Comparison of ENCODE assay signal across 17 cellular contexts in the genomic region with DNA sequence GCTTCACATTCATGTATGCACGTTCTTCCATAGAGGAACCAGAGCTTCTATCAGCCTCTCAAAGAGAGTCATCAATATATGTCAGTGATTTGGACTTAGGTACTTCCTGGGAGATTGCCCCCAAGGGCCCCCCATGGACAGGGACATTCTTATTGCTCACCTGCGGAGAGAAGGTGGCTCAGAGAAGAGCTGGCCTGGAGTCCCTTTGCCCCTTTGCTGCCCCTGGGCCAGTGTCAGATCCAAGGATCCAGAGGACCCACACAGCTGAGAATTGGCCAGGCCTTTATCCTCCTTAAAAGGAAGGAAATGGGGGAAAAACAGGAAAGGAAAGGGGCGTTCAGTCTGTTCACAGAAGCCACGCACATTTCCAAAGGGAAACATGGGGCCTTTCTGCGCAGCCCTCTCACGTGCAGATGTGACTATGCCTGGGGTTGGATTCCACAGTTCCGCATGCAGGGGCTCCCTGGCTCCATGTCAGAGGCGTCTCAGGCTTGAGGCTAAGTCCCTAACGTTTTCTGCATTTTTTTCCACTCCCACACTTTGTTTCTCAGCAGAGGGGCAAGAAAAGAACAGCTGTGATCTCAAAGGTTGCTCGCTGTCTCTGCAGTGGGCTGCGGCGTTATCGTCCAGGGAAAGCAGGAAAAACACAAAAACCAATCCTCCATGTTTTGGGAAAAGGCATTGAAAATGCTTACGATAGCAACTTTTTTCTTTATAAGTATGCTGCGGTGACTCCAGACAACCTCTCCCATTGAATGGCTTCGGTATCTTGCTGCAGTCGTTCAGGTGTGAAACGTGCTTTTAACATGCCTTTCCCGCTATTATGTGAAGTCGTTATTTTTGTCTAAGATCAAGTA. TPM values are rescaled to one million over a fixed set of nuclear protein-coding genes. Genes with fewer than 3 reads are reported as not detected.
DNase-seq lines count a peak whose midpoint lies in the region; ATAC-seq and TF ChIP-seq lines count a peak whose summit lies in the region.
"Had no signal": no experiment of that assay in that cellular context is flagged by ENCODE, and none has a peak within 500 bp of the region (broad histone marks: within the 10 kb centered on the region; RNA-seq: fewer than 3 reads in every experiment).

No MANE protein-coding gene starts in this region.

- H3K9me3 ChIP-seq in SK-N-MC (ENCODE audit: low read depth, low read length) (no peaks in the 10 kb centered on the region), body of pancreas (no peaks in the 10 kb centered on the region)
- H3K9me3 ChIP-seq: BE2C had no signal

- H3K4me3 ChIP-seq in SK-N-MC (no peak overlapping the region), body of pancreas (no peak overlapping the region)

- peak; percentile 8 for DNase-seq in D341Med (ENCODE audit: low spot score)
- DNase-seq in SK-N-MC (ENCODE audit: low read depth, low spot score): no peak
- DNase-seq in immature natural killer cell: no peak
- peak; percentile 64 for DNase-seq in osteocyte (ENCODE audit: extremely low spot score, unreplicated experiment)
- no peak for DNase-seq in NCI-H82 (lab: John Stamatoyannopoulos, UW)
- no peak for DNase-seq in body of pancreas
- DNase-seq: BE2C, KBM-7, NCI-H1092, NCI-H345, NCI-H526 treated with DMSO at 0.1 percent for 48 hours, PC-3 had no signal

- no peak overlapping the region for H3K4me3 Mint-ChIP-seq in immature natural killer cell
- H3K4me3 Mint-ChIP-seq in osteocyte (ENCODE audit: unreplicated experiment): no peak overlapping the region
- H3K4me3 Mint-ChIP-seq: CD8-positive, alpha-beta T cell had no signal

- no peak for TF ChIP-seq CTCF in osteocyte (IDR thresholded peaks at IDR 0.05)
- no peak for TF ChIP-seq CTCF in body of pancreas (IDR thresholded peaks at IDR 0.05)

- H3K27ac ChIP-seq in SK-N-MC (peak overlapping the region; percentile 99), body of pancreas (no peak overlapping the region)
- H3K27ac ChIP-seq: HL-60 had no signal

- H3K36me3 Mint-ChIP-seq in immature natural killer cell (peaks cover 4 to 7% (median 6%) of the 10 kb centered on the region in 3 donors), osteocyte (ENCODE audit: unreplicated experiment) (no peaks in the 10 kb centered on the region)
- H3K36me3 Mint-ChIP-seq: CD8-positive, alpha-beta T cell had no signal

- H3K9ac ChIP-seq in SK-N-MC (ENCODE audit: insufficient read length): no peak overlapping the region

- H3K9me3 Mint-ChIP-seq in immature natural killer cell (no peaks in the 10 kb centered on the region), osteocyte (ENCODE audit: unreplicated experiment) (no peaks in the 10 kb centered on the region)
- H3K9me3 Mint-ChIP-seq: CD8-positive, alpha-beta T cell had no signal

- H3K27ac Mint-ChIP-seq in immature natural killer cell (peak overlapping the region in 4 of 6 donors; percentile 22 to 65 (median 42)), osteocyte (ENCODE audit: unreplicated experiment) (no peak overlapping the region)
- H3K27ac Mint-ChIP-seq: CD8-positive, alpha-beta T cell had no signal

- 75 to 76% methylated on average over 19 to 20 of the region's 20 CpGs for WGBS in body of pancreas, 2 donors

- H3K36me3 ChIP-seq in SK-N-MC (ENCODE audit: insufficient read depth, low read length): peaks cover 7% of the 10 kb centered on the region; the same call in 1 of the 2 replicates
- no peaks in the 10 kb centered on the region for H3K36me3 ChIP-seq in body of pancreas (replicated peaks in 1 of 2; ENCODE audit: insufficient read depth in 1 of 2, low read depth in 2 of 2)
- H3K36me3 ChIP-seq: BE2C had no signal

- no peaks in the 10 kb centered on the region for H3K27me3 ChIP-seq in body of pancreas
- H3K27me3 ChIP-seq: BE2C had no signal

- H3K4me1 Mint-ChIP-seq in immature natural killer cell (peaks cover 49 to 53% of the 10 kb centered on the region in 2 donors), osteocyte (ENCODE audit: unreplicated experiment) (peaks cover 3% of the 10 kb centered on the region)

- H3K4me1 ChIP-seq in body of pancreas: no peaks in the 10 kb centered on the region
- H3K4me1 ChIP-seq: BE2C had no signal

- intact Hi-C loops in body of pancreas (cut with DNase I): loop anchor here (5.0 kb wide), 1 partner anchor 330 kb away; no protein-coding TSS in a partner anchor

- no peak for ATAC-seq in HG02884 (IDR thresholded peaks at IDR 0.05; ENCODE audit: unreplicated experiment)
- no peak for ATAC-seq in GM21529 (IDR thresholded peaks at IDR 0.05; ENCODE audit: unreplicated experiment)
- ATAC-seq in body of pancreas: no peak
- ATAC-seq: CD8-positive, alpha-beta T cell; PC-3 had no signal

- H3K27me3 Mint-ChIP-seq in immature natural killer cell (ENCODE audit: low read depth in 3 of 3) (peaks cover 1 to 2% (median 1%) of the 10 kb centered on the region in 3 donors), osteocyte (ENCODE audit: unreplicated experiment) (peaks cover 2% of the 10 kb centered on the region)

- no peak for TF ChIP-seq POLR2A in body of pancreas (IDR thresholded peaks at IDR 0.05)

RNA-seq across cellular contexts. Expression of a gene that starts 5.9 kb away (rescaled TPM):
- not detected for polyA plus RNA-seq in immature natural killer cell
- total RNA-seq in osteocyte: 2.7 and 3.2 TPM in 2 replicates
- total RNA-seq in body of pancreas: 1 to 10 TPM; 1.3 to 4.0 TPM
- total RNA-seq: CD8-positive, alpha-beta T cell had no signal

RNA-seq across cellular contexts. Expression of a gene that starts 10.8 kb away (rescaled TPM):
- polyA plus RNA-seq in immature natural killer cell: under 1 TPM in 1 of 3 donors, not detected in 2; 0.22 TPM
- total RNA-seq in osteocyte (not detected in 2 replicates), body of pancreas (not detected)
- total RNA-seq: CD8-positive, alpha-beta T cell; M059J; PC-3 had no signal

RNA-seq across cellular contexts. Expression of a gene that starts 24.5 kb away (rescaled TPM):
- polyA plus RNA-seq in immature natural killer cell: 1,000 to 10,000 TPM in 1 of 3 donors, 100 to 1,000 TPM in 2; 598 to 1,411 (median 608) TPM
- not detected in 2 replicates for total RNA-seq in osteocyte
- total RNA-seq in body of pancreas: not detected
- total RNA-seq: CD8-positive, alpha-beta T cell had no signal

Comparison
In these comparisons a context has a peak if more than half of its experiments do, and no peak if none do; other contexts are left out.
1. DNase-seq: peak in D341Med (single experiment) and osteocyte (single experiment); none in SK-N-MC (single experiment), immature natural killer cell (0 of 3), NCI-H82 (single experiment) and body of pancreas (0 of 4).